ENCODE assay signal across 26 cellular contexts in the genomic region with DNA sequence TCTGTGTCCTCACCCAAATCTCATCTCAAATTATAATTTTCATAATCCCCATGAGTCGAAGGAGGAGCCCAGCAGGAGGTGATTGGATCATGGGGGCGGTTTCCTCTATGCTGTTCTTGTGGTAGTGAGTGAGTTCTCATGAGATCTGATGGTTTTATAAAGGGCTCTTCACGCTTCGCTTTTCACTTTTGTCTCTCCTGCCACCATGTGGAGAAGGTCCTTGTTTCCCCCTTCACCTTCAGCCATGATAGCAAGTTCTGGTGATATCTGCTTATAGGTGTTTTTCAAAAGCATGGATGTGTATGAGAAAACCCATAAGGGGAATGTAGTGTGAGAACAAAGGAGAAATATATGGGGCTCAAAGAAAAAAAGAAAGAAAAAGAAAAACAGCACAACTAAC.
A peak's percentile ranks its signal among the peaks of the same experiment; 100 is the strongest.
DNase-seq lines count a peak whose midpoint lies in the region; ATAC-seq and TF ChIP-seq lines count a peak whose summit lies in the region.
"Had no signal": no experiment of that assay in that cellular context is flagged by ENCODE, and none has a peak within 500 bp of the region (broad histone marks: within the 10 kb centered on the region; RNA-seq: fewer than 3 reads in every experiment).

No MANE protein-coding gene starts in this region.

- no peaks in the 10 kb centered on the region for H3K9me2 ChIP-seq in HCT116 (ENCODE audit: insufficient read depth)
- H3K9me2 ChIP-seq in PC-3 (replicated peaks; ENCODE audit: low read length) = no peaks in the 10 kb centered on the region

- intact Hi-C loops in HCT116 (cut with micrococcal nuclease) = no loop called here
- intact Hi-C loops in PC-3 (cut with micrococcal nuclease) = no loop called here

- H4K20me1 ChIP-seq in HCT116 (ENCODE audit: insufficient read depth) (no peaks in the 10 kb centered on the region), PC-3 (ENCODE audit: low read length) (no peaks in the 10 kb centered on the region)

- H3K36me3 ChIP-seq in HCT116 (ENCODE audit: control insufficient read depth in 1 of 2, insufficient read depth in 2 of 2, low read length in 2 of 2) (no peaks in the 10 kb centered on the region), PC-3 (ENCODE audit: low read depth, low read length) (no peaks in the 10 kb centered on the region)
- H3K36me3 ChIP-seq: pancreas, sigmoid colon had no signal

- no peaks in the 10 kb centered on the region for H3K4me1 ChIP-seq in HCT116 (ENCODE audit: control insufficient read depth in 1 of 2, insufficient read depth in 2 of 2, low read length in 2 of 2)
- no peaks in the 10 kb centered on the region for H3K4me1 ChIP-seq in PC-3 (ENCODE audit: insufficient read depth, low read length)
- H3K4me1 ChIP-seq: pancreas, sigmoid colon had no signal

- no peaks in the 10 kb centered on the region for H3F3A ChIP-seq in PC-3 (ENCODE audit: low read length, unreplicated experiment)

- no peaks in the 10 kb centered on the region for H3K79me2 ChIP-seq in HCT116 (ENCODE audit: insufficient read depth, low read length)
- H3K79me2 ChIP-seq in PC-3 (ENCODE audit: low read length) = no peaks in the 10 kb centered on the region

- no peak for TF ChIP-seq POLR2A in HCT116 (IDR thresholded peaks at IDR 0.05; ENCODE audit: borderline replicate concordance, extremely low read depth, insufficient read depth, insufficient read length)

- H2AFZ ChIP-seq in HCT116 (ENCODE audit: low read depth, low read length, poor library complexity, severe bottlenecking) (no peak overlapping the region), PC-3 (ENCODE audit: low read length) (no peak overlapping the region)

- H3K27me3 ChIP-seq in HCT116 (ENCODE audit: insufficient read depth, low read length) (no peaks in the 10 kb centered on the region), PC-3 (ENCODE audit: low read length) (no peaks in the 10 kb centered on the region)
- H3K27me3 ChIP-seq: pancreas, sigmoid colon had no signal

- H3K4me3 ChIP-seq in HCT116 (replicated peaks in 1 of 2; ENCODE audit: low read depth in 1 of 2, low read length in 2 of 2) (no peak overlapping the region), PC-3 (ENCODE audit: low read length) (no peak overlapping the region)
- H3K4me3 ChIP-seq: pancreas, sigmoid colon had no signal

- no peak for ATAC-seq in HCT116
- no peak for ATAC-seq in PC-3
- ATAC-seq: natural killer cell, pancreas had no signal

- DNase-seq in DMS53 (lab: John Stamatoyannopoulos, UW) (peak; percentile 86), HCT116 (ENCODE audit: low read depth, low spot score) (no peak), PC-3 (no peak), fibroblast of peridontal ligament (ENCODE audit: extremely low read depth) (peak; percentile 20), anterior cingulate cortex (lab: John Stamatoyannopoulos, UW) (no peak), middle frontal gyrus (ENCODE audit: extremely low spot score, low spot score) (no peak), foreskin melanocyte (no peak), SHP77 treated with DMSO at 0.1 percent for 48 hours (lab: John Stamatoyannopoulos, UW) (no peak)
- DNase-seq: activated CD4-positive, CD25-positive, alpha-beta regulatory T cell treated with anti-CD3 and anti-CD28 coated beads, Interleukin-2, amount 50 U/mL, for 72 hours; activated naive CD4-positive, alpha-beta T cell treated with anti-CD3 and anti-CD28 coated beads, Interleukin-2, amount 50 U/mL, for 16 hours; activated T-cell treated with anti-CD3 and anti-CD28 coated beads, Interleukin-2, amount 50 U/mL, for 48 hours; AML-193; dermis blood vessel endothelial cell; DND-41; head of caudate nucleus; KG1; mesenchymal stem cell; MV-4-11; natural killer cell; NCI-H187; pancreas; sigmoid colon; stimulated activated CD4-positive, alpha-beta T cell treated with anti-CD3 and anti-CD28 coated beads, Interleukin-15, amount 100 ng/mL, for 24 hours; stimulated activated CD8-positive, alpha-beta memory T cell treated with anti-CD3 and anti-CD28 coated beads, Interleukin-4, amount 100 ng/mL, for 48 hours; T-helper 9 cell; trophoblast cell had no signal

- peak; percentile 19 for TF ChIP-seq RAD21 in HCT116 (IDR thresholded peaks at IDR 0.05; ENCODE audit: low read depth)

- CTCF ChIA-PET in HCT116 (lab: Charles Lee) (no interaction called here), PC-3 (lab: Charles Lee) (no interaction called here)

- RAD21 ChIA-PET in HCT116 (lab: Charles Lee; ENCODE audit: low non-redundant PET in 1 of 2, low total read pairs in 2 of 2, uncharacterized antibody in 2 of 2, unreplicated experiment in 2 of 2) = no interaction called here

- H3K4me2 ChIP-seq in HCT116 (ENCODE audit: low read length) (no peak overlapping the region), PC-3 (ENCODE audit: low read length) (no peak overlapping the region)

- no peak overlapping the region for H3K27ac ChIP-seq in HCT116 (ENCODE audit: low read depth, low read length)
- no peak overlapping the region for H3K27ac ChIP-seq in PC-3 (ENCODE audit: low read length)
- H3K27ac ChIP-seq: pancreas, sigmoid colon had no signal

- H3K9ac ChIP-seq in HCT116 (ENCODE audit: low read length) (no peak overlapping the region), PC-3 (ENCODE audit: low read length) (no peak overlapping the region)

- H3K9me3 ChIP-seq in HCT116 (ENCODE audit: control insufficient read depth in 1 of 2, insufficient read depth in 1 of 2, low read depth in 1 of 2, low read length in 2 of 2) = no peaks in the 10 kb centered on the region
- no peaks in the 10 kb centered on the region for H3K9me3 ChIP-seq in PC-3 (ENCODE audit: low read length)
- H3K9me3 ChIP-seq: pancreas, sigmoid colon had no signal

- POLR2A ChIA-PET in HCT116 (lab: Charles Lee) = no interaction called here
- POLR2A ChIA-PET in PC-3 (lab: Charles Lee; ENCODE audit: unreplicated experiment) = no interaction called here

- TF ChIP-seq CTCF in HCT116 (IDR thresholded peaks at IDR 0.05 in 2 of 3, conservative IDR thresholded peaks at IDR 0.05 in 1 of 3; ENCODE audit: borderline replicate concordance in 1 of 3, insufficient read depth in 1 of 3, low read depth in 2 of 3, low read length in 2 of 3) (no peak), PC-3 (conservative IDR thresholded peaks at IDR 0.05; ENCODE audit: low read depth, low read length) (0 out of 2 replicates have a peak, but pooled peaks have one; percentile 20)

- BruUV-seq in HCT116 (replicated peaks; lab: Mats Ljungman, UMichigan) = no TSS peak
- BruUV-seq in PC-3 (replicated peaks; lab: Mats Ljungman, UMichigan) = no TSS peak

TF ChIP-seq in HCT116, 20 proteins besides CTCF, POLR2A, EP300 and RAD21 (continues in another document):
- TF ChIP-seq ELF1 (IDR thresholded peaks at IDR 0.05; ENCODE audit: borderline replicate concordance, low read depth) (no peak), EZH2 (IDR thresholded peaks at IDR 0.05) (no peak), TCF7L2 (IDR thresholded peaks at IDR 0.05; ENCODE audit: borderline replicate concordance, extremely low read depth, insufficient read depth, insufficient read length) (no peak), ZFX (IDR thresholded peaks at IDR 0.05) (no peak), CBX3 (IDR thresholded peaks at IDR 0.05; ENCODE audit: low read depth) (no peak), SRF (IDR thresholded peaks at IDR 0.05; ENCODE audit: low read depth) (no peak), SIN3A (IDR thresholded peaks at IDR 0.05; ENCODE audit: low read depth) (no peak), ZNF274 (IDR thresholded peaks at IDR 0.05; ENCODE audit: low read depth, low read length) (no peak), EZH2phosphoT487 (IDR thresholded peaks at IDR 0.05; ENCODE audit: borderline replicate concordance) (no peak)
- TF ChIP-seq, protein P1, sequence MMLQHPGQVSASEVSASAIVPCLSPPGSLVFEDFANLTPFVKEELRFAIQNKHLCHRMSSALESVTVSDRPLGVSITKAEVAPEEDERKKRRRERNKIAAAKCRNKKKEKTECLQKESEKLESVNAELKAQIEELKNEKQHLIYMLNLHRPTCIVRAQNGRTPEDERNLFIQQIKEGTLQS (IDR thresholded peaks at IDR 0.05) = no peak
- TF ChIP-seq, protein P2, sequence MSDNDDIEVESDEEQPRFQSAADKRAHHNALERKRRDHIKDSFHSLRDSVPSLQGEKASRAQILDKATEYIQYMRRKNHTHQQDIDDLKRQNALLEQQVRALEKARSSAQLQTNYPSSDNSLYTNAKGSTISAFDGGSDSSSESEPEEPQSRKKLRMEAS (IDR thresholded peaks at IDR 0.05) = no peak
- TF ChIP-seq, protein P3, sequence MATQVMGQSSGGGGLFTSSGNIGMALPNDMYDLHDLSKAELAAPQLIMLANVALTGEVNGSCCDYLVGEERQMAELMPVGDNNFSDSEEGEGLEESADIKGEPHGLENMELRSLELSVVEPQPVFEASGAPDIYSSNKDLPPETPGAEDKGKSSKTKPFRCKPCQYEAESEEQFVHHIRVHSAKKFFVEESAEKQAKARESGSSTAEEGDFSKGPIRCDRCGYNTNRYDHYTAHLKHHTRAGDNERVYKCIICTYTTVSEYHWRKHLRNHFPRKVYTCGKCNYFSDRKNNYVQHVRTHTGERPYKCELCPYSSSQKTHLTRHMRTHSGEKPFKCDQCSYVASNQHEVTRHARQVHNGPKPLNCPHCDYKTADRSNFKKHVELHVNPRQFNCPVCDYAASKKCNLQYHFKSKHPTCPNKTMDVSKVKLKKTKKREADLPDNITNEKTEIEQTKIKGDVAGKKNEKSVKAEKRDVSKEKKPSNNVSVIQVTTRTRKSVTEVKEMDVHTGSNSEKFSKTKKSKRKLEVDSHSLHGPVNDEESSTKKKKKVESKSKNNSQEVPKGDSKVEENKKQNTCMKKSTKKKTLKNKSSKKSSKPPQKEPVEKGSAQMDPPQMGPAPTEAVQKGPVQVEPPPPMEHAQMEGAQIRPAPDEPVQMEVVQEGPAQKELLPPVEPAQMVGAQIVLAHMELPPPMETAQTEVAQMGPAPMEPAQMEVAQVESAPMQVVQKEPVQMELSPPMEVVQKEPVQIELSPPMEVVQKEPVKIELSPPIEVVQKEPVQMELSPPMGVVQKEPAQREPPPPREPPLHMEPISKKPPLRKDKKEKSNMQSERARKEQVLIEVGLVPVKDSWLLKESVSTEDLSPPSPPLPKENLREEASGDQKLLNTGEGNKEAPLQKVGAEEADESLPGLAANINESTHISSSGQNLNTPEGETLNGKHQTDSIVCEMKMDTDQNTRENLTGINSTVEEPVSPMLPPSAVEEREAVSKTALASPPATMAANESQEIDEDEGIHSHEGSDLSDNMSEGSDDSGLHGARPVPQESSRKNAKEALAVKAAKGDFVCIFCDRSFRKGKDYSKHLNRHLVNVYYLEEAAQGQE (IDR thresholded peaks at IDR 0.05; ENCODE audit: low read depth) = no peak

Comparison
In these comparisons a context has a peak if more than half of its experiments do, and no peak if none do; other contexts are left out.
1. DNase-seq: peak in DMS53 (single experiment) and fibroblast of peridontal ligament (single experiment); none in HCT116 (single experiment), PC-3 (single experiment), anterior cingulate cortex (0 of 58), middle frontal gyrus (single experiment), foreskin melanocyte (single experiment) and SHP77 treated with DMSO at 0.1 percent for 48 hours (single experiment).